8 cellular contexts compared by ENCODE assay signal in genomic region chr5:177875013-177875906, GRCh38.
DNase-seq lines count a peak whose midpoint lies in the region; ATAC-seq and TF ChIP-seq lines count a peak whose summit lies in the region.
"Not testable (repeated sequence)": the region's sequence is repeated elsewhere in the genome, so short reads cannot be mapped to it uniquely, and the experiment has no call there.

No MANE protein-coding gene starts in this region.

- H3K4me2 ChIP-seq in MM.1S (ENCODE audit: low read depth, low read length): not testable (repeated sequence)

- H3K27me3 ChIP-seq in MM.1S (replicated peaks; ENCODE audit: insufficient read depth, low read length); naive thymus-derived CD4-positive, alpha-beta T cell (ENCODE audit: control insufficient read depth in 2 of 2, insufficient read depth in 2 of 2, low read length in 2 of 2); tibial artery: not testable (repeated sequence)

- H3K27me3 Mint-ChIP-seq in activated T-helper 1 cell treated with anti-CD3 and anti-CD28 coated beads, Interleukin-12 subunit alpha, Interleukin-12 subunit beta, Interleukin-2, Interleukin-4 antibody, amounts not matched to agents 30 ng/mL and 10 ng/mL and 1 ng/mL, durations not matched to agents 14 hours and 24 hours and 36 hours (ENCODE audit: insufficient read depth); naive thymus-derived CD4-positive, alpha-beta T cell: not testable (repeated sequence)

- H3K36me3 Mint-ChIP-seq in activated T-helper 1 cell treated with anti-CD3 and anti-CD28 coated beads, Interleukin-12 subunit alpha, Interleukin-12 subunit beta, Interleukin-2, Interleukin-4 antibody, amounts not matched to agents 30 ng/mL and 10 ng/mL and 1 ng/mL, durations not matched to agents 14 hours and 24 hours and 36 hours (ENCODE audit: low read depth); naive thymus-derived CD4-positive, alpha-beta T cell: not testable (repeated sequence)

- CTCF ChIA-PET in naive thymus-derived CD4-positive, alpha-beta T cell (lab: Charles Lee): not testable (repeated sequence)

- not testable (repeated sequence) for H3F3A ChIP-seq in MM.1S (ENCODE audit: insufficient read depth, low read length)

- peak overlapping the region; percentile 81 for H3K4me3 Mint-ChIP-seq in activated T-helper 1 cell treated with anti-CD3 and anti-CD28 coated beads, Interleukin-12 subunit alpha, Interleukin-12 subunit beta, Interleukin-2, Interleukin-4 antibody, amounts not matched to agents 30 ng/mL and 10 ng/mL and 1 ng/mL, durations not matched to agents 14 hours and 24 hours and 36 hours
- peak overlapping the region in 4 of 10 donors; percentile 59 to 84 (median 78) for H3K4me3 Mint-ChIP-seq in naive thymus-derived CD4-positive, alpha-beta T cell

- peak; percentile 7 for DNase-seq in GM12865 (ENCODE audit: low read depth)
- DNase-seq in MM.1S: peak; percentile 33
- DNase-seq in activated T-helper 1 cell treated with anti-CD3 and anti-CD28 coated beads, Interleukin-12 subunit alpha, Interleukin-12 subunit beta, Interleukin-2, Interleukin-4 antibody, amounts not matched to agents 30 ng/mL and 10 ng/mL and 1 ng/mL, durations not matched to agents 14 hours and 24 hours and 36 hours (ENCODE audit: low spot score); fibroblast of villous mesenchyme (ENCODE audit: low read depth); tibial artery: not testable (repeated sequence)
- peak in 1 of 9 donors; percentile 42 for DNase-seq in naive thymus-derived CD4-positive, alpha-beta T cell

- not testable (repeated sequence) for H3K9me3 Mint-ChIP-seq in activated T-helper 1 cell treated with anti-CD3 and anti-CD28 coated beads, Interleukin-12 subunit alpha, Interleukin-12 subunit beta, Interleukin-2, Interleukin-4 antibody, amounts not matched to agents 30 ng/mL and 10 ng/mL and 1 ng/mL, durations not matched to agents 14 hours and 24 hours and 36 hours; naive thymus-derived CD4-positive, alpha-beta T cell

- H3K4me1 ChIP-seq in MM.1S (ENCODE audit: low read length); naive thymus-derived CD4-positive, alpha-beta T cell (ENCODE audit: control insufficient read depth in 2 of 2, insufficient read depth in 2 of 2, low read length in 2 of 2); tibial artery: not testable (repeated sequence)

- ATAC-seq in GM21381 (IDR thresholded peaks at IDR 0.05; ENCODE audit: unreplicated experiment) (peak; percentile 77), HG03039 (IDR thresholded peaks at IDR 0.05; ENCODE audit: unreplicated experiment) (peak; percentile 85)
- ATAC-seq in naive thymus-derived CD4-positive, alpha-beta T cell: peak; percentile 91

- H2AFZ ChIP-seq in MM.1S (ENCODE audit: low read length): not testable (repeated sequence)

- H3K9me2 ChIP-seq in MM.1S (replicated peaks; ENCODE audit: insufficient read depth, low read length): not testable (repeated sequence)

- H3K27ac Mint-ChIP-seq in activated T-helper 1 cell treated with anti-CD3 and anti-CD28 coated beads, Interleukin-12 subunit alpha, Interleukin-12 subunit beta, Interleukin-2, Interleukin-4 antibody, amounts not matched to agents 30 ng/mL and 10 ng/mL and 1 ng/mL, durations not matched to agents 14 hours and 24 hours and 36 hours: not testable (repeated sequence)
- H3K27ac Mint-ChIP-seq in naive thymus-derived CD4-positive, alpha-beta T cell: peak overlapping the region in 1 of 9 donors; percentile 78

- POLR2A ChIA-PET in naive thymus-derived CD4-positive, alpha-beta T cell (lab: Charles Lee): not testable (repeated sequence)

- TF ChIP-seq CTCF in GM12865 (IDR thresholded peaks at IDR 0.05; ENCODE audit: insufficient read depth, low read depth, low read length, missing control alignments); MM.1S (IDR thresholded peaks at IDR 0.05; ENCODE audit: low read length); fibroblast of villous mesenchyme (IDR thresholded peaks at IDR 0.05; ENCODE audit: insufficient read depth, low read depth, low read length); tibial artery (IDR thresholded peaks at IDR 0.05): not testable (repeated sequence)

- H3K4me3 ChIP-seq in GM12865 (ENCODE audit: low read depth, low read length) (peak overlapping the region; percentile 28; the same call in 1 of the 2 replicates), MM.1S (ENCODE audit: low read length) (peak overlapping the region; percentile 31; the same call in 1 of the 2 replicates), fibroblast of villous mesenchyme (ENCODE audit: low read depth, low read length) (peak overlapping the region; percentile 56), tibial artery (peak overlapping the region; percentile 42 to 54)
- not testable (repeated sequence) for H3K4me3 ChIP-seq in naive thymus-derived CD4-positive, alpha-beta T cell (ENCODE audit: low read length)

- H3K27ac ChIP-seq in MM.1S (ENCODE audit: low read length); naive thymus-derived CD4-positive, alpha-beta T cell (ENCODE audit: low read depth, low read length); tibial artery: not testable (repeated sequence)

- not testable (repeated sequence) for H3K9ac ChIP-seq in MM.1S (ENCODE audit: low read length)

- H3K4me1 Mint-ChIP-seq in activated T-helper 1 cell treated with anti-CD3 and anti-CD28 coated beads, Interleukin-12 subunit alpha, Interleukin-12 subunit beta, Interleukin-2, Interleukin-4 antibody, amounts not matched to agents 30 ng/mL and 10 ng/mL and 1 ng/mL, durations not matched to agents 14 hours and 24 hours and 36 hours (ENCODE audit: low read depth): not testable (repeated sequence)
- peaks cover 0 to 13% (median 0%) of the 10 kb centered on the region in 7 donors for H3K4me1 Mint-ChIP-seq in naive thymus-derived CD4-positive, alpha-beta T cell

- H3K9me3 ChIP-seq in MM.1S (replicated peaks; ENCODE audit: insufficient read depth, low read length); naive thymus-derived CD4-positive, alpha-beta T cell (ENCODE audit: control insufficient read depth in 2 of 3, low read length in 3 of 3); tibial artery: not testable (repeated sequence)

- not testable (repeated sequence) for H3K79me2 ChIP-seq in MM.1S (ENCODE audit: low read length)

- intact Hi-C loops in activated T-helper 1 cell treated with anti-CD3 and anti-CD28 coated beads, Interleukin-12 subunit alpha, Interleukin-12 subunit beta, Interleukin-2, Interleukin-4 antibody, amounts not matched to agents 30 ng/mL and 10 ng/mL and 1 ng/mL, durations not matched to agents 14 hours and 24 hours and 36 hours (cut with micrococcal nuclease); naive thymus-derived CD4-positive, alpha-beta T cell (cut with micrococcal nuclease); tibial artery (cut with DNase I; ENCODE audit: low total_unique reads): not testable (repeated sequence)

- H4K20me1 ChIP-seq in MM.1S (ENCODE audit: insufficient read depth, low read length): not testable (repeated sequence)

- H3K36me3 ChIP-seq in MM.1S (replicated peaks; ENCODE audit: insufficient read depth, low read length); naive thymus-derived CD4-positive, alpha-beta T cell (ENCODE audit: control insufficient read depth in 2 of 3, insufficient read depth in 3 of 3, low read length in 3 of 3); tibial artery: not testable (repeated sequence)
